In the genomic region with DNA sequence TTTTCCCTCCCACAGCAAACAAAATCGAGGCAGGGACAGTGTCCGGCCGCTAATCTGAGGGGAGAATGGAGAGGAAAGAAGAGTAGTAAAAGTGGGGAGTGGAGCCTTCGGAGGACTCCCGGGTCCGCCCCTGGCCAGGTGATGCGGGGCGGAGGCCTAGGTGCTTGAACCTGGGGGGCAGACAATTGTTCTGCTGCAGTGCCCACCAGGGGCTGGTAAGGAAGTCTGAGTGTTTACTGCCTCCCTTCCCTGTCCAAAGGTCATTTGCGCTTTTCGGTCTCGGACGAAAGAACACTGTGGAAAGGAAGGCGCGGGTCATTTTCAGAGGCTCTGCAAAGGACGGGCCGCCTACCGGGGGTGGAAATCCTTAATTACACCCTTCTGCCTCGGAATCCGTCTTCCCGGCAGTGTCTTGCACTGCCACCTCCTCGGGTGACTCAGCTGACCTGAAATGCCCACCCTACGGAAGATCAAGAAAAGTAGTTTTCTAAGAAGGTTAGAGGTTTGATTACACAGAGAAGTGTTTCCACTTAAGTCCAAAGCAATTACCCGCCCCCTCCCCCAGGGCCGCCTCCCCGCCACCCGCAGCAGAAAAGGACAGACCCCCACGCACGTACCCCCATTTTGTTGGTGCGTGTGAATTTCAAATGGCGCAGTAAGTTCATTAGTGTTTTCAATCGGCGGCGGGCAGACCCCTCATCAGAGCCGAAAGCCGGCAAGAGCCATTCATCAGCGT, we compare ENCODE assay signal across 8 cellular contexts.
DNase-seq lines count a peak whose midpoint lies in the region; ATAC-seq and TF ChIP-seq lines count a peak whose summit lies in the region.

No MANE protein-coding gene starts in this region.

- H3K4me1 Mint-ChIP-seq in endodermal cell, result peaks cover 35% of the 10 kb centered on the region
- H3K4me1 Mint-ChIP-seq in natural killer cell treated with Interleukin-12 subunit alpha and Interleukin-12 subunit beta and Interleukin-15 and Interleukin-18, amount 100 ng/mL, for 72 hours (ENCODE audit: low read depth in 2 of 2), result peaks cover 0 to 4% of the 10 kb centered on the region in 2 donors

- TF ChIP-seq CTCF in BE2C (IDR thresholded peaks at IDR 0.05; ENCODE audit: low read depth, low read length) (no peak), endodermal cell (conservative IDR thresholded peaks at IDR 0.05) (no peak)

- peaks cover 61% of the 10 kb centered on the region for H3K27me3 Mint-ChIP-seq in endodermal cell (ENCODE audit: insufficient read depth)
- peaks cover 47 to 72% of the 10 kb centered on the region in 2 donors for H3K27me3 Mint-ChIP-seq in natural killer cell treated with Interleukin-12 subunit alpha and Interleukin-12 subunit beta and Interleukin-15 and Interleukin-18, amount 100 ng/mL, for 72 hours

- no peak for DNase-seq in BE2C
- DNase-seq in LHCN-M2 (ENCODE audit: low read depth), result peak; percentile 40
- peak; percentile 73 for DNase-seq in endodermal cell
- DNase-seq in natural killer cell treated with Interleukin-12 subunit alpha and Interleukin-12 subunit beta and Interleukin-15 and Interleukin-18, amount 100 ng/mL, for 72 hours (ENCODE audit: low spot score), result no peak
- DNase-seq in DMS153 treated with DMSO at 0.1 percent for 48 hours (lab: John Stamatoyannopoulos, UW; ENCODE audit: unreplicated experiment), result no peak
- DNase-seq in HuH-7 (ENCODE audit: low spot score), result no peak
- no peak for DNase-seq in NK-92 treated with Interleukin-12 subunit alpha and Interleukin-12 subunit beta, amount 100 ng/mL, for 24 hours (lab: John Stamatoyannopoulos, UW)

- H3K4me1 ChIP-seq in BE2C (peaks cover 15% of the 10 kb centered on the region), endodermal cell (ENCODE audit: control insufficient read depth, insufficient read depth, low read length) (no peaks in the 10 kb centered on the region)

- H3K4me3 Mint-ChIP-seq in endodermal cell, result peak overlapping the region; percentile 89
- H3K4me3 Mint-ChIP-seq in natural killer cell treated with Interleukin-12 subunit alpha and Interleukin-12 subunit beta and Interleukin-15 and Interleukin-18, amount 100 ng/mL, for 72 hours, result peak overlapping the region; percentile 51

- H3K27me3 ChIP-seq in BE2C (no peaks in the 10 kb centered on the region), endodermal cell (ENCODE audit: control insufficient read depth, insufficient read depth, low read length, poor library complexity, severe bottlenecking) (peaks cover 43% of the 10 kb centered on the region)

- no peak for ATAC-seq in natural killer cell treated with Interleukin-12 subunit alpha and Interleukin-12 subunit beta and Interleukin-15 and Interleukin-18, amount 100 ng/mL, for 72 hours
- no peak for ATAC-seq in GM21619 (IDR thresholded peaks at IDR 0.05; ENCODE audit: unreplicated experiment)

- H3K36me3 Mint-ChIP-seq in endodermal cell (ENCODE audit: low read depth), result no peaks in the 10 kb centered on the region
- no peaks in the 10 kb centered on the region for H3K36me3 Mint-ChIP-seq in natural killer cell treated with Interleukin-12 subunit alpha and Interleukin-12 subunit beta and Interleukin-15 and Interleukin-18, amount 100 ng/mL, for 72 hours

- 0% methylated on average over 10 to 36 of the region's 36 CpGs for WGBS in endodermal cell (ENCODE audit: insufficient coverage in 1 of 2, insufficient read length in 1 of 2), 2 experiments

- peak overlapping the region; percentile 66 for H3K27ac Mint-ChIP-seq in endodermal cell
- H3K27ac Mint-ChIP-seq in natural killer cell treated with Interleukin-12 subunit alpha and Interleukin-12 subunit beta and Interleukin-15 and Interleukin-18, amount 100 ng/mL, for 72 hours, result no peak overlapping the region

- H3K27ac ChIP-seq in endodermal cell (ENCODE audit: low read depth, low read length), result peak overlapping the region; percentile 94

- H3K4me3 ChIP-seq in BE2C (ENCODE audit: low read depth, low read length), result peak overlapping the region; percentile 88
- peak overlapping the region; percentile 91 for H3K4me3 ChIP-seq in endodermal cell (ENCODE audit: low read length)

- peak overlapping the region; percentile 64 for H3K9ac ChIP-seq in endodermal cell (ENCODE audit: extremely low read depth, low read length, poor library complexity, severe bottlenecking)

- H3K9me3 ChIP-seq in BE2C (no peaks in the 10 kb centered on the region; the same call in 1 of the 2 replicates), endodermal cell (ENCODE audit: control insufficient read depth, low read length) (no peaks in the 10 kb centered on the region)

- H3K9me3 Mint-ChIP-seq in endodermal cell, result no peaks in the 10 kb centered on the region
- peaks cover under 1% of the 10 kb centered on the region for H3K9me3 Mint-ChIP-seq in natural killer cell treated with Interleukin-12 subunit alpha and Interleukin-12 subunit beta and Interleukin-15 and Interleukin-18, amount 100 ng/mL, for 72 hours

- H3K36me3 ChIP-seq in BE2C, result peaks cover 5% of the 10 kb centered on the region; the same call in 1 of the 2 replicates
- no peaks in the 10 kb centered on the region for H3K36me3 ChIP-seq in endodermal cell (ENCODE audit: control insufficient read depth, insufficient read depth, low read length)

Comparison
In these comparisons a context has a peak if more than half of its experiments do, and no peak if none do; other contexts are left out.
1. DNase-seq: peak in LHCN-M2 (single experiment) and endodermal cell (single experiment); none in BE2C (single experiment), natural killer cell treated with Interleukin-12 subunit alpha and Interleukin-12 subunit beta and Interleukin-15 and Interleukin-18, amount 100 ng/mL, for 72 hours (single experiment), DMS153 treated with DMSO at 0.1 percent for 48 hours (single experiment), HuH-7 (single experiment) and NK-92 treated with Interleukin-12 subunit alpha and Interleukin-12 subunit beta, amount 100 ng/mL, for 24 hours (single experiment).